ENCODE assay signal across 19 cellular contexts in genomic region chr5:120938604-120939003, GRCh38.
"Had no signal": no experiment of that assay in that cellular context is flagged by ENCODE, and none has a peak within 500 bp of the region (broad histone marks: within the 10 kb centered on the region; RNA-seq: fewer than 3 reads in every experiment).

No MANE protein-coding gene starts in this region.

- DNase-seq: KBM-7; MG63; NCI-H1092; NCI-H1105 treated with DMSO at 0.1 percent for 48 hours; NCI-H1417 treated with DMSO at 0.1 percent for 48 hours; NCI-H146; NCI-H1694 treated with DMSO at 0.1 percent for 48 hours; NCI-H1930; NCI-H2107; NCI-H2227 treated with DMSO at 0.1 percent for 48 hours; NCI-H524; NCI-H526 treated with DMSO at 0.1 percent for 48 hours; NCI-H748 treated with DMSO at 0.1 percent for 48 hours; NK-92 treated with Interleukin-12 subunit alpha and Interleukin-12 subunit beta, amount 100 ng/mL, for 24 hours; PC-3; SHP77 had no signal

- H3K27me3 ChIP-seq: MG63 had no signal

- H3K27ac ChIP-seq: RWPE1 had no signal

- H3K36me3 ChIP-seq: MG63 had no signal

- H3K4me3 ChIP-seq: MG63 had no signal

- H3K9me3 ChIP-seq: MG63 had no signal

- ATAC-seq: Panc1, PC-3, SK-N-SH treated with all-trans-retinoic acid at 6 μM for 48 hours had no signal
